Comparison of ENCODE assay signal across 2 cellular contexts in genomic region chr11:83921447-83922192, GRCh38.
A peak's percentile ranks its signal among the peaks of the same experiment; 100 is the strongest.
TF ChIP-seq lines count a peak whose summit lies in the region.

No MANE protein-coding gene starts in this region.

TF ChIP-seq in liver, 16 proteins besides CTCF, POLR2A, EP300 and RAD21 (continued from another document):
- TF ChIP-seq, protein P1, sequence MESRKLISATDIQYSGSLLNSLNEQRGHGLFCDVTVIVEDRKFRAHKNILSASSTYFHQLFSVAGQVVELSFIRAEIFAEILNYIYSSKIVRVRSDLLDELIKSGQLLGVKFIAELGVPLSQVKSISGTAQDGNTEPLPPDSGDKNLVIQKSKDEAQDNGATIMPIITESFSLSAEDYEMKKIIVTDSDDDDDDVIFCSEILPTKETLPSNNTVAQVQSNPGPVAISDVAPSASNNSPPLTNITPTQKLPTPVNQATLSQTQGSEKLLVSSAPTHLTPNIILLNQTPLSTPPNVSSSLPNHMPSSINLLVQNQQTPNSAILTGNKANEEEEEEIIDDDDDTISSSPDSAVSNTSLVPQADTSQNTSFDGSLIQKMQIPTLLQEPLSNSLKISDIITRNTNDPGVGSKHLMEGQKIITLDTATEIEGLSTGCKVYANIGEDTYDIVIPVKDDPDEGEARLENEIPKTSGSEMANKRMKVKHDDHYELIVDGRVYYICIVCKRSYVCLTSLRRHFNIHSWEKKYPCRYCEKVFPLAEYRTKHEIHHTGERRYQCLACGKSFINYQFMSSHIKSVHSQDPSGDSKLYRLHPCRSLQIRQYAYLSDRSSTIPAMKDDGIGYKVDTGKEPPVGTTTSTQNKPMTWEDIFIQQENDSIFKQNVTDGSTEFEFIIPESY (IDR thresholded peaks at IDR 0.05): no peak
- TF ChIP-seq MAX (IDR thresholded peaks at IDR 0.05): no peak
- no peak for TF ChIP-seq ATF3 (IDR thresholded peaks at IDR 0.05)
- TF ChIP-seq EGR1 (IDR thresholded peaks at IDR 0.05; ENCODE audit: low read depth in 2 of 2): no peak
- TF ChIP-seq, protein P2, sequence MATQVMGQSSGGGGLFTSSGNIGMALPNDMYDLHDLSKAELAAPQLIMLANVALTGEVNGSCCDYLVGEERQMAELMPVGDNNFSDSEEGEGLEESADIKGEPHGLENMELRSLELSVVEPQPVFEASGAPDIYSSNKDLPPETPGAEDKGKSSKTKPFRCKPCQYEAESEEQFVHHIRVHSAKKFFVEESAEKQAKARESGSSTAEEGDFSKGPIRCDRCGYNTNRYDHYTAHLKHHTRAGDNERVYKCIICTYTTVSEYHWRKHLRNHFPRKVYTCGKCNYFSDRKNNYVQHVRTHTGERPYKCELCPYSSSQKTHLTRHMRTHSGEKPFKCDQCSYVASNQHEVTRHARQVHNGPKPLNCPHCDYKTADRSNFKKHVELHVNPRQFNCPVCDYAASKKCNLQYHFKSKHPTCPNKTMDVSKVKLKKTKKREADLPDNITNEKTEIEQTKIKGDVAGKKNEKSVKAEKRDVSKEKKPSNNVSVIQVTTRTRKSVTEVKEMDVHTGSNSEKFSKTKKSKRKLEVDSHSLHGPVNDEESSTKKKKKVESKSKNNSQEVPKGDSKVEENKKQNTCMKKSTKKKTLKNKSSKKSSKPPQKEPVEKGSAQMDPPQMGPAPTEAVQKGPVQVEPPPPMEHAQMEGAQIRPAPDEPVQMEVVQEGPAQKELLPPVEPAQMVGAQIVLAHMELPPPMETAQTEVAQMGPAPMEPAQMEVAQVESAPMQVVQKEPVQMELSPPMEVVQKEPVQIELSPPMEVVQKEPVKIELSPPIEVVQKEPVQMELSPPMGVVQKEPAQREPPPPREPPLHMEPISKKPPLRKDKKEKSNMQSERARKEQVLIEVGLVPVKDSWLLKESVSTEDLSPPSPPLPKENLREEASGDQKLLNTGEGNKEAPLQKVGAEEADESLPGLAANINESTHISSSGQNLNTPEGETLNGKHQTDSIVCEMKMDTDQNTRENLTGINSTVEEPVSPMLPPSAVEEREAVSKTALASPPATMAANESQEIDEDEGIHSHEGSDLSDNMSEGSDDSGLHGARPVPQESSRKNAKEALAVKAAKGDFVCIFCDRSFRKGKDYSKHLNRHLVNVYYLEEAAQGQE (IDR thresholded peaks at IDR 0.05): no peak
- TF ChIP-seq FOXA2 (IDR thresholded peaks at IDR 0.05): peak; percentile 77
- TF ChIP-seq TAF1 (conservative IDR thresholded peaks at IDR 0.05): no peak
- peak; percentile 69 for TF ChIP-seq FOXA1 (IDR thresholded peaks at IDR 0.05)
- no peak for TF ChIP-seq HNF4G (IDR thresholded peaks at IDR 0.05)
- peak; percentile 36 for TF ChIP-seq YY1 (IDR thresholded peaks at IDR 0.05)

TF ChIP-seq in HepG2, 621 proteins besides CTCF, POLR2A, EP300 and RAD21 (continued from another document):
- no peak for TF ChIP-seq ZNF367 (CRISPR knock-in tag; IDR thresholded peaks at IDR 0.05; ENCODE audit: borderline replicate concordance)
- TF ChIP-seq, protein P3, sequence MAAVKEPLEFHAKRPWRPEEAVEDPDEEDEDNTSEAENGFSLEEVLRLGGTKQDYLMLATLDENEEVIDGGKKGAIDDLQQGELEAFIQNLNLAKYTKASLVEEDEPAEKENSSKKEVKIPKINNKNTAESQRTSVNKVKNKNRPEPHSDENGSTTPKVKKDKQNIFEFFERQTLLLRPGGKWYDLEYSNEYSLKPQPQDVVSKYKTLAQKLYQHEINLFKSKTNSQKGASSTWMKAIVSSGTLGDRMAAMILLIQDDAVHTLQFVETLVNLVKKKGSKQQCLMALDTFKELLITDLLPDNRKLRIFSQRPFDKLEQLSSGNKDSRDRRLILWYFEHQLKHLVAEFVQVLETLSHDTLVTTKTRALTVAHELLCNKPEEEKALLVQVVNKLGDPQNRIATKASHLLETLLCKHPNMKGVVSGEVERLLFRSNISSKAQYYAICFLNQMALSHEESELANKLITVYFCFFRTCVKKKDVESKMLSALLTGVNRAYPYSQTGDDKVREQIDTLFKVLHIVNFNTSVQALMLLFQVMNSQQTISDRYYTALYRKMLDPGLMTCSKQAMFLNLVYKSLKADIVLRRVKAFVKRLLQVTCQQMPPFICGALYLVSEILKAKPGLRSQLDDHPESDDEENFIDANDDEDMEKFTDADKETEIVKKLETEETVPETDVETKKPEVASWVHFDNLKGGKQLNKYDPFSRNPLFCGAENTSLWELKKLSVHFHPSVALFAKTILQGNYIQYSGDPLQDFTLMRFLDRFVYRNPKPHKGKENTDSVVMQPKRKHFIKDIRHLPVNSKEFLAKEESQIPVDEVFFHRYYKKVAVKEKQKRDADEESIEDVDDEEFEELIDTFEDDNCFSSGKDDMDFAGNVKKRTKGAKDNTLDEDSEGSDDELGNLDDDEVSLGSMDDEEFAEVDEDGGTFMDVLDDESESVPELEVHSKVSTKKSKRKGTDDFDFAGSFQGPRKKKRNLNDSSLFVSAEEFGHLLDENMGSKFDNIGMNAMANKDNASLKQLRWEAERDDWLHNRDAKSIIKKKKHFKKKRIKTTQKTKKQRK (IDR thresholded peaks at IDR 0.05; ENCODE audit: low read length): no peak
- TF ChIP-seq, protein P4, sequence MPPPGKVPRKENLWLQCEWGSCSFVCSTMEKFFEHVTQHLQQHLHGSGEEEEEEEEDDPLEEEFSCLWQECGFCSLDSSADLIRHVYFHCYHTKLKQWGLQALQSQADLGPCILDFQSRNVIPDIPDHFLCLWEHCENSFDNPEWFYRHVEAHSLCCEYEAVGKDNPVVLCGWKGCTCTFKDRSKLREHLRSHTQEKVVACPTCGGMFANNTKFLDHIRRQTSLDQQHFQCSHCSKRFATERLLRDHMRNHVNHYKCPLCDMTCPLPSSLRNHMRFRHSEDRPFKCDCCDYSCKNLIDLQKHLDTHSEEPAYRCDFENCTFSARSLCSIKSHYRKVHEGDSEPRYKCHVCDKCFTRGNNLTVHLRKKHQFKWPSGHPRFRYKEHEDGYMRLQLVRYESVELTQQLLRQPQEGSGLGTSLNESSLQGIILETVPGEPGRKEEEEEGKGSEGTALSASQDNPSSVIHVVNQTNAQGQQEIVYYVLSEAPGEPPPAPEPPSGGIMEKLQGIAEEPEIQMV (CRISPR knock-in tag; IDR thresholded peaks at IDR 0.05; ENCODE audit: low read depth): no peak
- TF ChIP-seq PCBP2 (optimal IDR thresholded peaks at IDR 0.05; ENCODE audit: low read depth, low read length, poor library complexity, severe bottlenecking): no peak
- TF ChIP-seq, protein P5, sequence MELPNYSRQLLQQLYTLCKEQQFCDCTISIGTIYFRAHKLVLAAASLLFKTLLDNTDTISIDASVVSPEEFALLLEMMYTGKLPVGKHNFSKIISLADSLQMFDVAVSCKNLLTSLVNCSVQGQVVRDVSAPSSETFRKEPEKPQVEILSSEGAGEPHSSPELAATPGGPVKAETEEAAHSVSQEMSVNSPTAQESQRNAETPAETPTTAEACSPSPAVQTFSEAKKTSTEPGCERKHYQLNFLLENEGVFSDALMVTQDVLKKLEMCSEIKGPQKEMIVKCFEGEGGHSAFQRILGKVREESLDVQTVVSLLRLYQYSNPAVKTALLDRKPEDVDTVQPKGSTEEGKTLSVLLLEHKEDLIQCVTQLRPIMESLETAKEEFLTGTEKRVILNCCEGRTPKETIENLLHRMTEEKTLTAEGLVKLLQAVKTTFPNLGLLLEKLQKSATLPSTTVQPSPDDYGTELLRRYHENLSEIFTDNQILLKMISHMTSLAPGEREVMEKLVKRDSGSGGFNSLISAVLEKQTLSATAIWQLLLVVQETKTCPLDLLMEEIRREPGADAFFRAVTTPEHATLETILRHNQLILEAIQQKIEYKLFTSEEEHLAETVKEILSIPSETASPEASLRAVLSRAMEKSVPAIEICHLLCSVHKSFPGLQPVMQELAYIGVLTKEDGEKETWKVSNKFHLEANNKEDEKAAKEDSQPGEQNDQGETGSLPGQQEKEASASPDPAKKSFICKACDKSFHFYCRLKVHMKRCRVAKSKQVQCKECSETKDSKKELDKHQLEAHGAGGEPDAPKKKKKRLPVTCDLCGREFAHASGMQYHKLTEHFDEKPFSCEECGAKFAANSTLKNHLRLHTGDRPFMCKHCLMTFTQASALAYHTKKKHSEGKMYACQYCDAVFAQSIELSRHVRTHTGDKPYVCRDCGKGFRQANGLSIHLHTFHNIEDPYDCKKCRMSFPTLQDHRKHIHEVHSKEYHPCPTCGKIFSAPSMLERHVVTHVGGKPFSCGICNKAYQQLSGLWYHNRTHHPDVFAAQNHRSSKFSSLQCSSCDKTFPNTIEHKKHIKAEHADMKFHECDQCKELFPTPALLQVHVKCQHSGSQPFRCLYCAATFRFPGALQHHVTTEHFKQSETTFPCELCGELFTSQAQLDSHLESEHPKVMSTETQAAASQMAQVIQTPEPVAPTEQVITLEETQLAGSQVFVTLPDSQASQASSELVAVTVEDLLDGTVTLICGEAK (IDR thresholded peaks at IDR 0.05): no peak
- TF ChIP-seq, protein P5 (CRISPR knock-in tag; IDR thresholded peaks at IDR 0.05): no peak
- TF ChIP-seq ZNF234 (CRISPR knock-in tag; conservative IDR thresholded peaks at IDR 0.05): no peak
- TF ChIP-seq, protein P6, sequence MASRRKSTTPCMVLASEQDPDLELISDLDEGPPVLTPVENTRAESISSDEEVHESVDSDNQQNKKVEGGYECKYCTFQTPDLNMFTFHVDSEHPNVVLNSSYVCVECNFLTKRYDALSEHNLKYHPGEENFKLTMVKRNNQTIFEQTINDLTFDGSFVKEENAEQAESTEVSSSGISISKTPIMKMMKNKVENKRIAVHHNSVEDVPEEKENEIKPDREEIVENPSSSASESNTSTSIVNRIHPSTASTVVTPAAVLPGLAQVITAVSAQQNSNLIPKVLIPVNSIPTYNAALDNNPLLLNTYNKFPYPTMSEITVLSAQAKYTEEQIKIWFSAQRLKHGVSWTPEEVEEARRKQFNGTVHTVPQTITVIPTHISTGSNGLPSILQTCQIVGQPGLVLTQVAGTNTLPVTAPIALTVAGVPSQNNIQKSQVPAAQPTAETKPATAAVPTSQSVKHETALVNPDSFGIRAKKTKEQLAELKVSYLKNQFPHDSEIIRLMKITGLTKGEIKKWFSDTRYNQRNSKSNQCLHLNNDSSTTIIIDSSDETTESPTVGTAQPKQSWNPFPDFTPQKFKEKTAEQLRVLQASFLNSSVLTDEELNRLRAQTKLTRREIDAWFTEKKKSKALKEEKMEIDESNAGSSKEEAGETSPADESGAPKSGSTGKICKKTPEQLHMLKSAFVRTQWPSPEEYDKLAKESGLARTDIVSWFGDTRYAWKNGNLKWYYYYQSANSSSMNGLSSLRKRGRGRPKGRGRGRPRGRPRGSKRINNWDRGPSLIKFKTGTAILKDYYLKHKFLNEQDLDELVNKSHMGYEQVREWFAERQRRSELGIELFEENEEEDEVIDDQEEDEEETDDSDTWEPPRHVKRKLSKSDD (CRISPR knock-in tag; IDR thresholded peaks at IDR 0.05; ENCODE audit: low read depth): no peak
- TF ChIP-seq, protein P7, sequence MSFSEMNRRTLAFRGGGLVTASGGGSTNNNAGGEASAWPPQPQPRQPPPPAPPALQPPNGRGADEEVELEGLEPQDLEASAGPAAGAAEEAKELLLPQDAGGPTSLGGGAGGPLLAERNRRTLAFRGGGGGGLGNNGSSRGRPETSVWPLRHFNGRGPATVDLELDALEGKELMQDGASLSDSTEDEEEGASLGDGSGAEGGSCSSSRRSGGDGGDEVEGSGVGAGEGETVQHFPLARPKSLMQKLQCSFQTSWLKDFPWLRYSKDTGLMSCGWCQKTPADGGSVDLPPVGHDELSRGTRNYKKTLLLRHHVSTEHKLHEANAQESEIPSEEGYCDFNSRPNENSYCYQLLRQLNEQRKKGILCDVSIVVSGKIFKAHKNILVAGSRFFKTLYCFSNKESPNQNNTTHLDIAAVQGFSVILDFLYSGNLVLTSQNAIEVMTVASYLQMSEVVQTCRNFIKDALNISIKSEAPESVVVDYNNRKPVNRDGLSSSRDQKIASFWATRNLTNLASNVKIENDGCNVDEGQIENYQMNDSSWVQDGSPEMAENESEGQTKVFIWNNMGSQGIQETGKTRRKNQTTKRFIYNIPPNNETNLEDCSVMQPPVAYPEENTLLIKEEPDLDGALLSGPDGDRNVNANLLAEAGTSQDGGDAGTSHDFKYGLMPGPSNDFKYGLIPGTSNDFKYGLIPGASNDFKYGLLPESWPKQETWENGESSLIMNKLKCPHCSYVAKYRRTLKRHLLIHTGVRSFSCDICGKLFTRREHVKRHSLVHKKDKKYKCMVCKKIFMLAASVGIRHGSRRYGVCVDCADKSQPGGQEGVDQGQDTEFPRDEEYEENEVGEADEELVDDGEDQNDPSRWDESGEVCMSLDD (CRISPR knock-in tag; IDR thresholded peaks at IDR 0.05; ENCODE audit: borderline replicate concordance): no peak
- TF ChIP-seq ZNF775 (CRISPR knock-in tag; IDR thresholded peaks at IDR 0.05; ENCODE audit: borderline replicate concordance): no peak
- no peak for TF ChIP-seq HDAC6 (IDR thresholded peaks at IDR 0.05; ENCODE audit: low read depth, low read length)
- TF ChIP-seq ZNF296 (CRISPR knock-in tag; conservative IDR thresholded peaks at IDR 0.05): no peak
